In the genomic region with DNA sequence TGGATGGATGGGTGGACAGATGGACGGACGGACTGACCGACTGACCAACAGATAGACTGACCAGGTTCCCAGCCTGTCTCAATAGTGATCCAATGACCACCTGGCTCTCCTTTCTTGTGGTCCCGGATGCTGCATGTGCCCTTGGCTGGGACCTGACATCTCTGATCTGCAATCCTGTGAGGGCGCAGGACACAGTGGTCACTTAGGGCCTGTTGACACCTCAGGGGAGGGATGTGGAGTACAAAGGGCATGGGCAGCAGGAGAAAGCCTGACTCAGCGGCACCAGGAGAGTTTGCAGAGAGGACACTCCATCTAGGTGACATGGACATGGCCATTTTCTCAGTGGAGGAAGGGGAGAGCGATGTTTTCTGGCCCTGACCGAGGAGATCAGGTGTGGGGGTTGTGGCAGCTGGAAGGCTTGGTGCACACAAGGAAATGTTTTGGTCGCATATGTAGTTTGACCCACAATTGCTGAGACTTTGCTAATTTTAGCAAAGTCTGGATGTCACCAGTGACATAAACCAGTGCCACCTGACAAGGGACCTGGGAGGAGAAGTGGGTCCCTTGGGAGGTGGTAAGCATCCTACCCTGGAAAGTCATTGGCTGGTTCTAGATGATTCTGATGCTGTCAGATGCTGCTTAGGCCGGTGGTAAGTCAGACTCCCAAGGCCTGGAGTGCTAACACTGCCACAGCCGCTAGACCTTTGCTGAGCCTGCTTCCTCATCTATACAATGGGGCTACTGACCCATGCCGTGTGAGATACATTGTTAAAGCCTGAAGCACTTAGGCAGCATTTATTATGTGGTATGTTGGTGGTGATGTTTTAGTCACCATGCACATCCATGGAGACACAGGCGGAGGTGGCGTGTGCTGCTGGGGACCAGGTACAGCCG, we compare ENCODE assay signal across 10 cellular contexts. TPM values are rescaled to one million over a fixed set of nuclear protein-coding genes. Genes with fewer than 3 reads are reported as not detected.
DNase-seq lines count a peak whose midpoint lies in the region; ATAC-seq lines count a peak whose summit lies in the region.
"Had no signal": no experiment of that assay in that cellular context is flagged by ENCODE, and none has a peak within 500 bp of the region (broad histone marks: within the 10 kb centered on the region; RNA-seq: fewer than 3 reads in every experiment).

No MANE protein-coding gene starts in this region.

- no peaks in the 10 kb centered on the region for H3K9me3 Mint-ChIP-seq in stimulated activated naive B cell treated with anti-CD40 and anti-IgM and Interleukin-4, amounts not matched to agents 10 μg/mL and 1 μg/mL and 100 μg/mL, for 72 hours
- H3K9me3 Mint-ChIP-seq: WTC11 had no signal

- peaks cover 79 to 87% of the 10 kb centered on the region in 2 donors for H3K36me3 Mint-ChIP-seq in stimulated activated naive B cell treated with anti-CD40 and anti-IgM and Interleukin-4, amounts not matched to agents 10 μg/mL and 1 μg/mL and 100 μg/mL, for 72 hours
- H3K36me3 Mint-ChIP-seq: WTC11 had no signal

- no peaks in the 10 kb centered on the region for H3K27me3 Mint-ChIP-seq in stimulated activated naive B cell treated with anti-CD40 and anti-IgM and Interleukin-4, amounts not matched to agents 10 μg/mL and 1 μg/mL and 100 μg/mL, for 72 hours

- H3K4me1 Mint-ChIP-seq in stimulated activated naive B cell treated with anti-CD40 and anti-IgM and Interleukin-4, amounts not matched to agents 10 μg/mL and 1 μg/mL and 100 μg/mL, for 72 hours: peaks cover 62 to 76% of the 10 kb centered on the region in 2 donors

- intact Hi-C loops in cardiac septum (cut with DNase I): loop anchor here (1.0 kb wide), 1 partner anchor 60 kb away; no protein-coding TSS in a partner anchor

- DNase-seq in activated effector memory CD4-positive, alpha-beta T cell treated with anti-CD3 and anti-CD28 coated beads, Interleukin-2, amount 50 U/mL, for 16 hours: peak; percentile 50
- no peak for DNase-seq in activated effector memory CD4-positive, alpha-beta T cell treated with Interleukin-2 at 50 U/mL for 16 hours
- DNase-seq in SK-N-DZ (ENCODE audit: low spot score) (peak; percentile 92), cardiac septum (ENCODE audit: low spot score) (peak; percentile 50), hippocampal formation (lab: John Stamatoyannopoulos, UW) (no peak), NOMO-1 treated with dmso at 0.1 percent for 144 hours (lab: John Stamatoyannopoulos, UW; ENCODE audit: unreplicated experiment) (no peak)
- DNase-seq in stimulated activated naive B cell treated with anti-CD40 and anti-IgM and Interleukin-4, amounts not matched to agents 10 μg/mL and 1 μg/mL and 100 μg/mL, for 72 hours: no peak
- DNase-seq: GF-D8 had no signal

- H3K27ac Mint-ChIP-seq in stimulated activated naive B cell treated with anti-CD40 and anti-IgM and Interleukin-4, amounts not matched to agents 10 μg/mL and 1 μg/mL and 100 μg/mL, for 72 hours: peak overlapping the region; percentile 37
- H3K27ac Mint-ChIP-seq: WTC11 had no signal

- ATAC-seq in stimulated activated naive B cell treated with anti-CD40 and anti-IgM and Interleukin-4, amounts not matched to agents 10 μg/mL and 1 μg/mL and 100 μg/mL, for 72 hours (replicated peaks): peak; percentile 29 to 31
- no peak for ATAC-seq in GM18498 (IDR thresholded peaks at IDR 0.05; ENCODE audit: unreplicated experiment)

- no peak overlapping the region for H3K4me3 Mint-ChIP-seq in stimulated activated naive B cell treated with anti-CD40 and anti-IgM and Interleukin-4, amounts not matched to agents 10 μg/mL and 1 μg/mL and 100 μg/mL, for 72 hours
- H3K4me3 Mint-ChIP-seq: WTC11 had no signal

RNA-seq across cellular contexts. Expression of a gene that starts 50.7 kb away (rescaled TPM):
- 2.5 TPM in 1 of 2 replicates, not detected in the other for polyA plus RNA-seq in SK-N-DZ (2014; cell fraction: cytosol; rRNA removed)
- not detected in 2 replicates for polyA plus RNA-seq in SK-N-DZ (2014; cell fraction: nucleus; rRNA removed)
- total RNA-seq in cardiac septum: 27.9 TPM

Comparison
In these comparisons a context has a peak if more than half of its experiments do, and no peak if none do; other contexts are left out.
1. DNase-seq: peak in activated effector memory CD4-positive, alpha-beta T cell treated with anti-CD3 and anti-CD28 coated beads, Interleukin-2, amount 50 U/mL, for 16 hours (single experiment), SK-N-DZ (single experiment) and cardiac septum (single experiment); none in activated effector memory CD4-positive, alpha-beta T cell treated with Interleukin-2 at 50 U/mL for 16 hours (single experiment), stimulated activated naive B cell treated with anti-CD40 and anti-IgM and Interleukin-4, amounts not matched to agents 10 μg/mL and 1 μg/mL and 100 μg/mL, for 72 hours (single experiment), hippocampal formation (0 of 2) and NOMO-1 treated with dmso at 0.1 percent for 144 hours (single experiment).